In genomic region chr11:19071255-19071654, GRCh38 we compare ENCODE assay signal across 8 cellular contexts. TPM values are rescaled to one million over a fixed set of nuclear protein-coding genes. Genes with fewer than 3 reads are reported as not detected.
A peak's percentile ranks its signal among the peaks of the same experiment; 100 is the strongest.
DNase-seq lines count a peak whose midpoint lies in the region; ATAC-seq and TF ChIP-seq lines count a peak whose summit lies in the region.

No MANE protein-coding gene starts in this region.

- peak overlapping the region in 1 of 2 donors; percentile 83 for H3K4me3 Mint-ChIP-seq in CD14-positive monocyte

- H3K27ac Mint-ChIP-seq in CD14-positive monocyte: no peak overlapping the region

- peaks cover 0 to 7% (median 2%) of the 10 kb centered on the region in 7 donors for H3K9me3 Mint-ChIP-seq in CD14-positive monocyte

- no peaks in the 10 kb centered on the region for H3K36me3 Mint-ChIP-seq in CD14-positive monocyte

- H3K4me3 ChIP-seq in dorsolateral prefrontal cortex: peak overlapping the region in 14 of 59 donors; percentile 4 to 35 (median 20)

- H3K4me1 Mint-ChIP-seq in CD14-positive monocyte: peaks cover 5% of the 10 kb centered on the region

- TF ChIP-seq CTCF in CD14-positive monocyte (IDR thresholded peaks at IDR 0.05) (peak; percentile 97), dorsolateral prefrontal cortex (IDR thresholded peaks at IDR 0.05 in 54 of 56, conservative IDR thresholded peaks at IDR 0.05 in 2 of 56; ENCODE audit: low read depth in 1 of 56, partially characterized antibody in 56 of 56) (peak; percentile 60 to 98 (median 90))

- peak; percentile 92 for ATAC-seq in HG03439 (IDR thresholded peaks at IDR 0.05; ENCODE audit: unreplicated experiment)

- intact Hi-C loops in CD14-positive monocyte (cut with micrococcal nuclease): loop anchor here (5.0 kb wide), 1 partner anchor 481 kb away; no protein-coding TSS in a partner anchor
- intact Hi-C loops in dorsolateral prefrontal cortex (cut with DNase I): loop anchor here (1.0 to 10.0 kb wide), 6 partner anchors 171 to 1064 kb away; partner anchors contain the start of gene E2F8 (in 2 of the 2)

- no peak overlapping the region for H3K27ac ChIP-seq in dorsolateral prefrontal cortex

- DNase-seq in CD14-positive monocyte (ENCODE audit: low spot score): peak; percentile 60
- peak; percentile 35 for DNase-seq in GM19240 (ENCODE audit: insufficient read length, low spot score)
- peak; percentile 62 to 85 for DNase-seq in NCI-H524 (lab: John Stamatoyannopoulos, UW)
- DNase-seq in activated CD4-positive, alpha-beta T cell treated with anti-CD3 and anti-CD28 coated beads for 48 hours: peak; percentile 72
- DNase-seq in dorsolateral prefrontal cortex: peak in 9 of 10 donors; percentile 25 to 75 (median 58)
- DNase-seq in medulla oblongata (ENCODE audit: extremely low spot score): peak; percentile 82
- peak; percentile 21 for DNase-seq in stimulated activated CD8-positive, alpha-beta memory T cell treated with anti-CD3 and anti-CD28 coated beads, Interleukin-15, amount 100 ng/mL, for 24 hours (ENCODE audit: low read depth)

- H3K27me3 ChIP-seq in dorsolateral prefrontal cortex: peaks cover 0 to 31% (median 3%) of the 10 kb centered on the region in 45 donors

- peaks cover 2 to 12% (median 3%) of the 10 kb centered on the region in 3 donors for H3K27me3 Mint-ChIP-seq in CD14-positive monocyte (ENCODE audit: low read depth in 3 of 3)

RNA-seq across cellular contexts. Expression of gene MRGPRX2, which starts 10.7 kb away (rescaled TPM):
- not detected for polyA plus RNA-seq in CD14-positive monocyte
- total RNA-seq in dorsolateral prefrontal cortex: not detected

RNA-seq across cellular contexts. Expression of gene ZDHHC13, which starts 45.7 kb away (rescaled TPM):
- polyA plus RNA-seq in CD14-positive monocyte: 1 to 10 TPM; 5.6 to 7.5 TPM
- 10 to 100 TPM in 117 of 120 experiments, 1 to 10 TPM in 3; 7.4 to 28.6 (median 15.5) TPM for total RNA-seq in dorsolateral prefrontal cortex

Comparison
In these comparisons a context has a peak if more than half of its experiments do, and no peak if none do; other contexts are left out.
1. DNase-seq: peak in every context shown above with its lines; median percentile 82 in medulla oblongata; 74 in NCI-H524; 72 in activated CD4-positive, alpha-beta T cell treated with anti-CD3 and anti-CD28 coated beads for 48 hours; 60 in CD14-positive monocyte; 58 in dorsolateral prefrontal cortex; 35 in GM19240; 21 in stimulated activated CD8-positive, alpha-beta memory T cell treated with anti-CD3 and anti-CD28 coated beads, Interleukin-15, amount 100 ng/mL, for 24 hours.